In genomic region chrX:150837845-150838244, GRCh38 we compare ENCODE assay signal across 32 cellular contexts.
"Had no signal": no experiment of that assay in that cellular context is flagged by ENCODE, and none has a peak within 500 bp of the region (broad histone marks: within the 10 kb centered on the region; RNA-seq: fewer than 3 reads in every experiment).

No MANE protein-coding gene starts in this region.

- H3K27me3 Mint-ChIP-seq: activated CD4-positive, alpha-beta T cell treated with anti-CD3 and anti-CD28 coated beads, Interleukin-2, amount 10 ng/mL, durations not matched to agents 24 days and 14 days; activated CD8-positive, alpha-beta T cell treated with anti-CD3 and anti-CD28 coated beads for 36 hours; activated naive CD8-positive, alpha-beta T cell treated with anti-CD3 and anti-CD28 coated beads for 36 hours; activated T-helper 17 cell treated with anti-CD3 and anti-CD28 coated beads, Interleukin-2, amount 50 U/mL, for 72 hours had no signal

- ATAC-seq: activated CD8-positive, alpha-beta T cell treated with anti-CD3 and anti-CD28 coated beads for 36 hours; activated T-cell treated with anti-CD3 and anti-CD28 coated beads, Interleukin-2, amount 50 U/mL, for 72 hours; activated T-helper 17 cell treated with anti-CD3 and anti-CD28 coated beads, Interleukin-2, amount 50 U/mL, for 72 hours; PC-3 had no signal

- H3K27ac Mint-ChIP-seq: activated CD4-positive, alpha-beta T cell treated with anti-CD3 and anti-CD28 coated beads, Interleukin-2, amount 10 ng/mL, durations not matched to agents 24 days and 14 days; activated CD8-positive, alpha-beta T cell treated with anti-CD3 and anti-CD28 coated beads for 36 hours; activated naive CD8-positive, alpha-beta T cell treated with anti-CD3 and anti-CD28 coated beads for 36 hours; activated T-cell treated with anti-CD3 and anti-CD28 coated beads, Interleukin-2, amount 50 U/mL, for 72 hours; activated T-helper 17 cell treated with anti-CD3 and anti-CD28 coated beads, Interleukin-2, amount 50 U/mL, for 72 hours; T-helper 1 cell treated with Interleukin-12 subunit alpha and Interleukin-12 subunit beta and Interleukin-4 antibody, amounts not matched to agents 30 μg/mL and 1 μg/mL, for 36 hours; T-helper 2 cell treated with Interferon-gamma antibody and Interleukin-4, amounts not matched to agents 5 μg/mL and 100 μg/mL, for 36 hours had no signal

- H3K9me3 Mint-ChIP-seq: activated CD4-positive, alpha-beta T cell treated with anti-CD3 and anti-CD28 coated beads, Interleukin-2, amount 10 ng/mL, durations not matched to agents 24 days and 14 days; activated T-helper 17 cell treated with anti-CD3 and anti-CD28 coated beads, Interleukin-2, amount 50 U/mL, for 72 hours; T-helper 1 cell treated with Interleukin-12 subunit alpha and Interleukin-12 subunit beta and Interleukin-4 antibody, amounts not matched to agents 30 μg/mL and 1 μg/mL, for 36 hours; T-helper 2 cell treated with Interferon-gamma antibody and Interleukin-4, amounts not matched to agents 5 μg/mL and 100 μg/mL, for 36 hours had no signal

- H3K4me3 Mint-ChIP-seq: activated CD4-positive, alpha-beta T cell treated with anti-CD3 and anti-CD28 coated beads, Interleukin-2, amount 10 ng/mL, durations not matched to agents 24 days and 14 days; activated CD8-positive, alpha-beta T cell treated with anti-CD3 and anti-CD28 coated beads for 36 hours; activated naive CD8-positive, alpha-beta T cell treated with anti-CD3 and anti-CD28 coated beads for 36 hours; activated T-cell treated with anti-CD3 and anti-CD28 coated beads, Interleukin-2, amount 50 U/mL, for 72 hours; activated T-helper 17 cell treated with anti-CD3 and anti-CD28 coated beads, Interleukin-2, amount 50 U/mL, for 72 hours; T-helper 1 cell treated with Interleukin-12 subunit alpha and Interleukin-12 subunit beta and Interleukin-4 antibody, amounts not matched to agents 30 μg/mL and 1 μg/mL, for 36 hours; T-helper 2 cell treated with Interferon-gamma antibody and Interleukin-4, amounts not matched to agents 5 μg/mL and 100 μg/mL, for 36 hours had no signal

- DNase-seq: activated CD4-positive, alpha-beta T cell treated with anti-CD3 and anti-CD28 coated beads, Interleukin-2, amount 10 ng/mL, durations not matched to agents 24 days and 14 days; activated CD4-positive, alpha-beta T cell treated with anti-CD3 and anti-CD28 coated beads, Interleukin-2, amount 50 U/mL, for 4 hours; activated CD8-positive, alpha-beta T cell treated with anti-CD3 and anti-CD28 coated beads for 36 hours; activated effector memory CD4-positive, alpha-beta T cell treated with anti-CD3 and anti-CD28 coated beads, Interleukin-2, amount 50 U/mL, for 16 hours; activated naive CD4-positive, alpha-beta T cell; activated naive CD4-positive, alpha-beta T cell treated with anti-CD3 and anti-CD28 coated beads, Interleukin-2, amount 50 U/mL, for 16 hours; activated naive CD8-positive, alpha-beta T cell treated with anti-CD3 and anti-CD28 coated beads for 36 hours; activated T-cell treated with anti-CD3 and anti-CD28 coated beads, Interleukin-2, amount 50 U/mL, for 1 hour; activated T-cell treated with anti-CD3 and anti-CD28 coated beads, Interleukin-2, amount 50 U/mL, for 72 hours; amniotic stem cell; aorta; Kasumi-1; MM.1S; MV-4-11; NCI-H1092; NCI-H1436 treated with DMSO at 0.1 percent for 48 hours; NCI-H187; NCI-H2029 treated with DMSO at 0.1 percent for 48 hours; NCI-H2107; NCI-H2171; NCI-H510A; NCI-H526; NCI-H748 treated with DMSO at 0.1 percent for 48 hours; NK-92 treated with Interleukin-12 subunit alpha and Interleukin-12 subunit beta, amount 100 ng/mL, for 24 hours; PC-3; Peyer's patch; RPMI8226; SHP77 treated with DMSO at 0.1 percent for 48 hours; SK-N-SH had no signal

- H3K4me1 Mint-ChIP-seq: activated T-helper 17 cell treated with anti-CD3 and anti-CD28 coated beads, Interleukin-2, amount 50 U/mL, for 72 hours had no signal
